ENCODE assay signal across 22 cellular contexts in the genomic region with DNA sequence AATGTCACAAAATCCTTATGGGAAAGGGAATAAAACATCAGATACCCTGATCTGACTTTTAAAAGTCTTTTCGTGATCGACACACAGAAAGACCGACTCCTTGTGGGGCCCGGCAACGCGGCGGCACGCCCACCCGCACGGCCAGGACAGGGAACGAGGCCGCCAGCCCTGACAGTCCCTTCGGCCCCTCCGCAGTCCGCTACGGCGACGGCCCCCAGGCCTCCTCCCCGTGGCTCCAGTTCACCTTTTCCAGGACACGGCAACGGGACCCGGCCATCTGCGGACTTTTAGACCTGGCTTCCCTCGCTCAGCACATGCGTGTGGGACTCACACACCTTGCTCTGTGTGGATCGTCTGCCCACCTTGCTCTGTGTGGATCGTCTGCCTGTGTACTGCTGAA.
"Had no signal": no experiment of that assay in that cellular context is flagged by ENCODE, and none has a peak within 500 bp of the region (broad histone marks: within the 10 kb centered on the region; RNA-seq: fewer than 3 reads in every experiment).

No MANE protein-coding gene starts in this region.

- ATAC-seq: activated CD8-positive, alpha-beta T cell treated with anti-CD3 and anti-CD28 coated beads, Interleukin-2, amount 10 ng/mL, durations not matched to agents 7 days and 5 days had no signal

- H3K4me1 ChIP-seq: breast epithelium, Peyer's patch had no signal

- H3K27ac ChIP-seq: breast epithelium, Peyer's patch, RWPE1, VCaP had no signal

- H3K4me3 ChIP-seq: breast epithelium, Peyer's patch had no signal

- H3K27ac Mint-ChIP-seq: activated CD8-positive, alpha-beta T cell treated with anti-CD3 and anti-CD28 coated beads, Interleukin-2, amount 10 ng/mL, durations not matched to agents 7 days and 5 days; activated naive CD4-positive, alpha-beta T cell treated with anti-CD3 and anti-CD28 coated beads, Interleukin-2, amount 50 U/mL, for 24 hours; activated T-cell treated with anti-CD3 and anti-CD28 coated beads, Interleukin-2, amount 50 U/mL, for 24 hours; activated T-helper 1 cell treated with anti-CD3 and anti-CD28 coated beads, Interleukin-12 subunit alpha, Interleukin-12 subunit beta, Interleukin-2, Interleukin-4 antibody, amounts not matched to agents 30 ng/mL and 10 ng/mL and 1 ng/mL, durations not matched to agents 14 hours and 24 hours and 36 hours had no signal

- H3K9me3 ChIP-seq: breast epithelium, Peyer's patch had no signal

- H3K27me3 ChIP-seq: breast epithelium, Peyer's patch had no signal

- H3K27me3 Mint-ChIP-seq: activated naive CD4-positive, alpha-beta T cell treated with anti-CD3 and anti-CD28 coated beads, Interleukin-2, amount 50 U/mL, for 24 hours; activated T-cell treated with anti-CD3 and anti-CD28 coated beads, Interleukin-2, amount 50 U/mL, for 24 hours had no signal

- H3K36me3 ChIP-seq: breast epithelium, Peyer's patch had no signal

- H3K4me3 Mint-ChIP-seq: activated CD8-positive, alpha-beta T cell treated with anti-CD3 and anti-CD28 coated beads, Interleukin-2, amount 10 ng/mL, durations not matched to agents 7 days and 5 days; activated naive CD4-positive, alpha-beta T cell treated with anti-CD3 and anti-CD28 coated beads, Interleukin-2, amount 50 U/mL, for 24 hours; activated T-cell treated with anti-CD3 and anti-CD28 coated beads, Interleukin-2, amount 50 U/mL, for 24 hours; activated T-helper 1 cell treated with anti-CD3 and anti-CD28 coated beads, Interleukin-12 subunit alpha, Interleukin-12 subunit beta, Interleukin-2, Interleukin-4 antibody, amounts not matched to agents 30 ng/mL and 10 ng/mL and 1 ng/mL, durations not matched to agents 14 hours and 24 hours and 36 hours had no signal

- DNase-seq: activated CD4-positive, alpha-beta T cell treated with anti-CD3 and anti-CD28 coated beads for 48 hours; activated CD4-positive, alpha-beta T cell treated with anti-CD3 and anti-CD28 coated beads, Interleukin-2, amount 50 U/mL, for 4 hours; activated CD8-positive, alpha-beta T cell treated with anti-CD3 and anti-CD28 coated beads, Interleukin-2, amount 10 ng/mL, durations not matched to agents 7 days and 5 days; activated effector memory CD4-positive, alpha-beta T cell treated with Interleukin-2 at 50 U/mL for 16 hours; activated naive CD4-positive, alpha-beta T cell; activated T-cell treated with anti-CD3 and anti-CD28 coated beads, Interleukin-2, amount 50 U/mL, for 24 hours; IMR-90; Kasumi-1; KBM-7; NCI-H1105 treated with DMSO at 0.1 percent for 48 hours; NCI-H146; NCI-H187 treated with DMSO at 0.1 percent for 48 hours; NCI-H2081 treated with DMSO at 0.1 percent for 48 hours; NCI-H446; NCI-H524; Peyer's patch; SIG-M5 had no signal

- H3K9me3 Mint-ChIP-seq: activated naive CD4-positive, alpha-beta T cell treated with anti-CD3 and anti-CD28 coated beads, Interleukin-2, amount 50 U/mL, for 24 hours; activated T-cell treated with anti-CD3 and anti-CD28 coated beads, Interleukin-2, amount 50 U/mL, for 24 hours had no signal
